ENCODE assay signal across 33 cellular contexts in genomic region chr11:73654482-73655021, GRCh38.
"Had no signal": no experiment of that assay in that cellular context is flagged by ENCODE, and none has a peak within 500 bp of the region (broad histone marks: within the 10 kb centered on the region; RNA-seq: fewer than 3 reads in every experiment).

No MANE protein-coding gene starts in this region.

- H3K27ac ChIP-seq: epithelial cell of prostate, esophagus squamous epithelium, pancreas, prostate gland, sigmoid colon, tibial artery, uterus had no signal

- H3K36me3 ChIP-seq: esophagus squamous epithelium, left ventricle myocardium inferior, pancreas, prostate gland, sigmoid colon, uterus had no signal

- H3K4me3 Mint-ChIP-seq: activated B cell treated with CpG ODN at 0.5 μM for 24 hours; activated CD8-positive, alpha-beta T cell treated with anti-CD3 and anti-CD28 coated beads for 36 hours; activated T-cell treated with anti-CD3 and anti-CD28 coated beads, Interleukin-2, amount 50 U/mL, for 4 hours; dendritic cell treated with granulocyte-macrophage colony-stimulating factor and Interleukin-4, amounts not matched to agents 40 ng/mL and 50 ng/mL, for 4 days; mesothelial cell of epicardium; naive B cell; nephron progenitor cell; stimulated activated memory B cell treated with anti-CD40 and anti-IgM and Interleukin-4, amounts not matched to agents 10 μg/mL and 1 μg/mL and 100 μg/mL, for 72 hours; stimulated activated naive CD8-positive, alpha-beta T cell treated with anti-CD3 and anti-CD28 coated beads, Interleukin-15, amount 100 ng/mL, for 72 hours; T-helper 2 cell treated with Interferon-gamma antibody and Interleukin-4, amounts not matched to agents 5 μg/mL and 100 μg/mL, for 36 hours had no signal

- H3K27me3 ChIP-seq: pancreas, sigmoid colon, tibial artery, uterus had no signal

- H3K36me3 Mint-ChIP-seq: activated naive CD4-positive, alpha-beta T cell treated with anti-CD3 and anti-CD28 coated beads, Interleukin-2, amount 50 U/mL, for 72 hours; mesothelial cell of epicardium; naive B cell had no signal

- H3K27ac Mint-ChIP-seq: activated B cell treated with CpG ODN at 0.5 μM for 24 hours; activated CD8-positive, alpha-beta T cell treated with anti-CD3 and anti-CD28 coated beads for 36 hours; activated naive CD4-positive, alpha-beta T cell treated with anti-CD3 and anti-CD28 coated beads, Interleukin-2, amount 50 U/mL, for 72 hours; dendritic cell treated with granulocyte-macrophage colony-stimulating factor and Interleukin-4, amounts not matched to agents 40 ng/mL and 50 ng/mL, for 4 days; mesothelial cell of epicardium; nephron progenitor cell; stimulated activated memory B cell treated with anti-CD40 and anti-IgM and Interleukin-4, amounts not matched to agents 10 μg/mL and 1 μg/mL and 100 μg/mL, for 72 hours; stimulated activated naive CD8-positive, alpha-beta T cell treated with anti-CD3 and anti-CD28 coated beads, Interleukin-15, amount 100 ng/mL, for 72 hours; T-helper 2 cell treated with Interferon-gamma antibody and Interleukin-4, amounts not matched to agents 5 μg/mL and 100 μg/mL, for 36 hours had no signal

- FAIRE-seq: endometrium, pancreas, small intestine had no signal

- H3K4me1 ChIP-seq: esophagus squamous epithelium, left ventricle myocardium inferior, pancreas, prostate gland, sigmoid colon, tibial artery, uterus had no signal

- H3K9me3 Mint-ChIP-seq: activated B cell treated with CpG ODN at 0.5 μM for 24 hours; activated CD8-positive, alpha-beta T cell treated with anti-CD3 and anti-CD28 coated beads for 36 hours; activated naive CD4-positive, alpha-beta T cell treated with anti-CD3 and anti-CD28 coated beads, Interleukin-2, amount 50 U/mL, for 72 hours; activated T-cell treated with anti-CD3 and anti-CD28 coated beads, Interleukin-2, amount 50 U/mL, for 4 hours; dendritic cell treated with granulocyte-macrophage colony-stimulating factor and Interleukin-4, amounts not matched to agents 40 ng/mL and 50 ng/mL, for 4 days; mesothelial cell of epicardium; naive B cell; nephron progenitor cell; stimulated activated memory B cell treated with anti-CD40 and anti-IgM and Interleukin-4, amounts not matched to agents 10 μg/mL and 1 μg/mL and 100 μg/mL, for 72 hours; stimulated activated naive CD8-positive, alpha-beta T cell treated with anti-CD3 and anti-CD28 coated beads, Interleukin-15, amount 100 ng/mL, for 72 hours; T-helper 2 cell treated with Interferon-gamma antibody and Interleukin-4, amounts not matched to agents 5 μg/mL and 100 μg/mL, for 36 hours had no signal

- H3K4me1 Mint-ChIP-seq: activated B cell treated with CpG ODN at 0.5 μM for 24 hours; naive B cell; stimulated activated memory B cell treated with anti-CD40 and anti-IgM and Interleukin-4, amounts not matched to agents 10 μg/mL and 1 μg/mL and 100 μg/mL, for 72 hours had no signal

- DNase-seq: activated B cell treated with CpG ODN at 0.5 μM for 24 hours; activated CD4-positive, alpha-beta T cell treated with anti-CD3 and anti-CD28 coated beads, Interleukin-2, amount 50 U/mL, for 1 hour; activated CD8-positive, alpha-beta T cell treated with anti-CD3 and anti-CD28 coated beads for 36 hours; activated naive CD4-positive, alpha-beta T cell; activated T-cell treated with anti-CD3 and anti-CD28 coated beads, Interleukin-2, amount 50 U/mL, for 4 hours; aorta; central memory CD4-positive, alpha-beta T cell; effector CD8-positive, alpha-beta T cell; esophagus squamous epithelium; foreskin melanocyte; kidney glomerular epithelial cell; left ventricle myocardium inferior; naive B cell; nephron progenitor cell; nucleus accumbens; pancreas; retina; sigmoid colon; small intestine; stimulated activated CD4-positive, alpha-beta T cell treated with anti-CD3 and anti-CD28 coated beads, Interleukin-4, amount 100 ng/mL, for 4 hours; stimulated activated CD8-positive, alpha-beta memory T cell treated with anti-CD3 and anti-CD28 coated beads, Interleukin-4, amount 100 ng/mL, for 48 hours; stimulated activated naive CD8-positive, alpha-beta T cell treated with anti-CD3 and anti-CD28 coated beads, Interleukin-15, amount 100 ng/mL, for 72 hours; T-helper 1 cell; tibial artery; uterus had no signal

- H3K9me3 ChIP-seq: esophagus squamous epithelium, left ventricle myocardium inferior, pancreas, prostate gland, sigmoid colon, tibial artery, uterus had no signal

- H3K27me3 Mint-ChIP-seq: activated B cell treated with CpG ODN at 0.5 μM for 24 hours; activated CD8-positive, alpha-beta T cell treated with anti-CD3 and anti-CD28 coated beads for 36 hours; stimulated activated memory B cell treated with anti-CD40 and anti-IgM and Interleukin-4, amounts not matched to agents 10 μg/mL and 1 μg/mL and 100 μg/mL, for 72 hours; stimulated activated naive CD8-positive, alpha-beta T cell treated with anti-CD3 and anti-CD28 coated beads, Interleukin-15, amount 100 ng/mL, for 72 hours had no signal

- ATAC-seq: activated CD8-positive, alpha-beta T cell treated with anti-CD3 and anti-CD28 coated beads for 36 hours; activated naive CD4-positive, alpha-beta T cell treated with anti-CD3 and anti-CD28 coated beads, Interleukin-2, amount 50 U/mL, for 72 hours; activated T-cell treated with anti-CD3 and anti-CD28 coated beads, Interleukin-2, amount 50 U/mL, for 4 hours; pancreas; stimulated activated memory B cell treated with anti-CD40 and anti-IgM and Interleukin-4, amounts not matched to agents 10 μg/mL and 1 μg/mL and 100 μg/mL, for 72 hours had no signal

- H3K4me3 ChIP-seq: esophagus squamous epithelium, left ventricle myocardium inferior, pancreas, prostate gland, sigmoid colon, tibial artery, uterus had no signal
